In genomic region chr20:10438217-10438616, GRCh38 we compare ENCODE assay signal across 26 cellular contexts. TPM values are rescaled to one million over a fixed set of nuclear protein-coding genes. Genes with fewer than 3 reads are reported as not detected.
DNase-seq lines count a peak whose midpoint lies in the region; ATAC-seq and TF ChIP-seq lines count a peak whose summit lies in the region.
"Had no signal": no experiment of that assay in that cellular context is flagged by ENCODE, and none has a peak within 500 bp of the region (broad histone marks: within the 10 kb centered on the region; RNA-seq: fewer than 3 reads in every experiment).

No MANE protein-coding gene starts in this region.

- no peak overlapping the region for H3K9ac ChIP-seq in Loucy (ENCODE audit: low read depth, low read length, poor library complexity, severe bottlenecking)

- H3K36me3 ChIP-seq in Loucy (ENCODE audit: insufficient read depth, low read length) (no peaks in the 10 kb centered on the region), PC-9 (ENCODE audit: low read depth) (no peaks in the 10 kb centered on the region)

- H3K4me1 Mint-ChIP-seq in activated naive CD4-positive, alpha-beta T cell treated with anti-CD3 and anti-CD28 coated beads, Interleukin-2, amount 10 ng/mL, durations not matched to agents 7 days and 5 days, result peaks cover 47% of the 10 kb centered on the region
- peaks cover 27% of the 10 kb centered on the region for H3K4me1 Mint-ChIP-seq in activated CD4-positive, alpha-beta memory T cell treated with anti-CD3 and anti-CD28 coated beads for 36 hours (ENCODE audit: low read depth)

- H3K4me1 ChIP-seq in Loucy (ENCODE audit: insufficient read depth, low read length, poor library complexity, severe bottlenecking), result peaks cover 30% of the 10 kb centered on the region
- no peaks in the 10 kb centered on the region; the same call in 1 of the 2 replicates for H3K4me1 ChIP-seq in PC-9 (replicated peaks; ENCODE audit: insufficient read depth)

- H3K27me3 ChIP-seq in Loucy (ENCODE audit: insufficient read depth, low read length, poor library complexity, severe bottlenecking), result no peaks in the 10 kb centered on the region
- no peaks in the 10 kb centered on the region for H3K27me3 ChIP-seq in PC-9 (ENCODE audit: insufficient read depth, low read depth)
- H3K27me3 ChIP-seq: SJSA1 had no signal

- no peak for DNase-seq in activated naive CD4-positive, alpha-beta T cell treated with anti-CD3 and anti-CD28 coated beads, Interleukin-2, amount 10 ng/mL, durations not matched to agents 7 days and 5 days
- no peak for DNase-seq in activated naive CD4-positive, alpha-beta T cell treated with anti-CD3 and anti-CD28 coated beads, Interleukin-2, amount 50 U/mL, for 16 hours
- DNase-seq in activated CD4-positive, alpha-beta memory T cell treated with anti-CD3 and anti-CD28 coated beads for 36 hours, result no peak
- peak; percentile 4 to 21 for DNase-seq in erythroblast (lab: John Stamatoyannopoulos, UW)
- DNase-seq in PC-9, result no peak
- DNase-seq in NCI-H146 treated with DMSO at 0.1 percent for 48 hours (lab: John Stamatoyannopoulos, UW; ENCODE audit: unreplicated experiment), result no peak
- DNase-seq: C1 segment of cervical spinal cord; CD8-positive, alpha-beta memory T cell; DMS 273 treated with DMSO at 0.1 percent for 48 hours; DMS79; GF-D8; Karpas-422; NCI-H1092 treated with DMSO at 0.1 percent for 48 hours; NCI-H1436; NCI-H187 treated with DMSO at 0.1 percent for 48 hours; NCI-H2171 treated with DMSO at 0.1 percent for 48 hours; NCI-H345; NCI-H510A treated with DMSO at 0.1 percent for 48 hours; NCI-H748 treated with DMSO at 0.1 percent for 48 hours; Right ventricle myocardium superior; RPMI8226 had no signal

- H4K20me1 ChIP-seq in Loucy (ENCODE audit: insufficient read depth, low read length, poor library complexity, severe bottlenecking) (no peaks in the 10 kb centered on the region), PC-9 (ENCODE audit: insufficient read depth) (no peaks in the 10 kb centered on the region)

- H3K4me2 ChIP-seq in Loucy (ENCODE audit: low read depth, low read length, poor library complexity, severe bottlenecking) (peak overlapping the region; percentile 85), PC-9 (no peak overlapping the region)

- POLR2A ChIA-PET in activated CD4-positive, alpha-beta memory T cell treated with anti-CD3 and anti-CD28 coated beads for 36 hours (lab: Charles Lee), result no interaction called here
- POLR2A ChIA-PET in PC-9 (lab: Charles Lee; ENCODE audit: unreplicated experiment), result no interaction called here

- no peak for ATAC-seq in HG03135 (IDR thresholded peaks at IDR 0.05; ENCODE audit: unreplicated experiment)

- H3K79me2 ChIP-seq in Loucy (ENCODE audit: insufficient read depth, low read length) (peaks cover 49% of the 10 kb centered on the region), PC-9 (ENCODE audit: low read depth) (peaks cover 44% of the 10 kb centered on the region)

- no peak overlapping the region for H3K27ac ChIP-seq in PC-9
- H3K27ac ChIP-seq: HL-60, SJSA1 had no signal

- H3F3A ChIP-seq in Loucy (ENCODE audit: low read depth), result no peaks in the 10 kb centered on the region
- H3F3A ChIP-seq in PC-9 (ENCODE audit: insufficient read depth, low read depth), result peaks cover 5% of the 10 kb centered on the region; the same call in 1 of the 2 replicates

- H3K9me3 ChIP-seq in Loucy (ENCODE audit: insufficient read depth, low read depth, low read length), result no peaks in the 10 kb centered on the region
- H3K9me3 ChIP-seq in PC-9 (ENCODE audit: insufficient read depth, low read depth), result no peaks in the 10 kb centered on the region
- H3K9me3 ChIP-seq: SJSA1 had no signal

- intact Hi-C loops in activated CD4-positive, alpha-beta memory T cell treated with anti-CD3 and anti-CD28 coated beads for 36 hours (cut with micrococcal nuclease), result no loop called here
- intact Hi-C loops in PC-9 (cut with micrococcal nuclease; ENCODE audit: unreplicated experiment), result loop anchor here (10.0 kb wide), 3 partner anchors 223 to 1457 kb away; partner anchors contain the start of gene SNAP25

- H3K9me3 Mint-ChIP-seq in activated naive CD4-positive, alpha-beta T cell treated with anti-CD3 and anti-CD28 coated beads, Interleukin-2, amount 10 ng/mL, durations not matched to agents 7 days and 5 days, result no peaks in the 10 kb centered on the region
- H3K9me3 Mint-ChIP-seq in activated CD4-positive, alpha-beta memory T cell treated with anti-CD3 and anti-CD28 coated beads for 36 hours, result no peaks in the 10 kb centered on the region
- H3K9me3 Mint-ChIP-seq: CD8-positive, alpha-beta memory T cell; IgD-negative memory B cell had no signal

- H3K9me2 ChIP-seq in Loucy (replicated peaks; ENCODE audit: low read depth, low read length) (no peaks in the 10 kb centered on the region), PC-9 (ENCODE audit: insufficient read depth) (no peaks in the 10 kb centered on the region)

- H3K36me3 Mint-ChIP-seq in activated naive CD4-positive, alpha-beta T cell treated with anti-CD3 and anti-CD28 coated beads, Interleukin-2, amount 10 ng/mL, durations not matched to agents 7 days and 5 days, result peaks cover 11% of the 10 kb centered on the region
- peaks cover 6% of the 10 kb centered on the region for H3K36me3 Mint-ChIP-seq in activated CD4-positive, alpha-beta memory T cell treated with anti-CD3 and anti-CD28 coated beads for 36 hours
- H3K36me3 Mint-ChIP-seq: IgD-negative memory B cell had no signal

- H3K4me3 Mint-ChIP-seq in activated naive CD4-positive, alpha-beta T cell treated with anti-CD3 and anti-CD28 coated beads, Interleukin-2, amount 10 ng/mL, durations not matched to agents 7 days and 5 days, result no peak overlapping the region
- no peak overlapping the region for H3K4me3 Mint-ChIP-seq in activated CD4-positive, alpha-beta memory T cell treated with anti-CD3 and anti-CD28 coated beads for 36 hours

- H3K27me3 Mint-ChIP-seq in activated naive CD4-positive, alpha-beta T cell treated with anti-CD3 and anti-CD28 coated beads, Interleukin-2, amount 10 ng/mL, durations not matched to agents 7 days and 5 days, result peaks cover 3% of the 10 kb centered on the region
- H3K27me3 Mint-ChIP-seq in activated CD4-positive, alpha-beta memory T cell treated with anti-CD3 and anti-CD28 coated beads for 36 hours, result no peaks in the 10 kb centered on the region
- H3K27me3 Mint-ChIP-seq: IgD-negative memory B cell had no signal

- no peak for TF ChIP-seq CTCF in Loucy (conservative IDR thresholded peaks at IDR 0.05; ENCODE audit: low read length)
- no peak for TF ChIP-seq CTCF in PC-9 (conservative IDR thresholded peaks at IDR 0.05)

- CTCF ChIA-PET in activated naive CD4-positive, alpha-beta T cell treated with anti-CD3 and anti-CD28 coated beads, Interleukin-2, amount 10 ng/mL, durations not matched to agents 7 days and 5 days (lab: Charles Lee), result interaction anchor here (0.7 to 2.5 kb wide), 2 partner anchors 11 to 15 kb away, joined by 3 to 7 read pairs; no protein-coding TSS in a partner anchor
- CTCF ChIA-PET in activated CD4-positive, alpha-beta memory T cell treated with anti-CD3 and anti-CD28 coated beads for 36 hours (lab: Charles Lee), result interaction anchor here (0.6 kb wide), 1 partner anchor 8 kb away, joined by 3 read pairs; no protein-coding TSS in a partner anchor
- CTCF ChIA-PET in PC-9 (lab: Charles Lee), result interaction anchor here (0.6 kb wide), 1 partner anchor 203 kb away, joined by 4 read pairs; no protein-coding TSS in a partner anchor

- H2AFZ ChIP-seq in Loucy (ENCODE audit: low read length) (no peak overlapping the region), PC-9 (no peak overlapping the region)

- BruUV-seq in PC-9 (replicated peaks; lab: Mats Ljungman, UMichigan), result no TSS peak

- H3K27ac Mint-ChIP-seq in activated naive CD4-positive, alpha-beta T cell treated with anti-CD3 and anti-CD28 coated beads, Interleukin-2, amount 10 ng/mL, durations not matched to agents 7 days and 5 days, result peak overlapping the region; percentile 30
- peak overlapping the region; percentile 71 for H3K27ac Mint-ChIP-seq in activated CD4-positive, alpha-beta memory T cell treated with anti-CD3 and anti-CD28 coated beads for 36 hours

- no peak overlapping the region for H3K4me3 ChIP-seq in Loucy (ENCODE audit: low read length, poor library complexity, severe bottlenecking)
- no peak overlapping the region for H3K4me3 ChIP-seq in PC-9
- H3K4me3 ChIP-seq: SJSA1 had no signal

- TF ChIP-seq POLR2A in erythroblast (IDR thresholded peaks at IDR 0.05; ENCODE audit: low read length), result no peak

RNA-seq across cellular contexts. Expression of gene SLX4IP, which starts 3.1 kb away (rescaled TPM):
- 1 to 10 TPM; 5.5 to 6.3 TPM for total RNA-seq in activated CD4-positive, alpha-beta memory T cell treated with anti-CD3 and anti-CD28 coated beads for 36 hours
- 8.2 and 13.4 TPM in 2 replicates for total RNA-seq in PC-9 (2021)

RNA-seq across cellular contexts. Expression of gene MKKS, which starts 4.2 kb away (rescaled TPM):
- total RNA-seq in activated CD4-positive, alpha-beta memory T cell treated with anti-CD3 and anti-CD28 coated beads for 36 hours, result 1 to 10 TPM; 7.1 to 7.5 TPM
- total RNA-seq in PC-9 (2021), result 10.2 and 15.2 TPM in 2 replicates

Comparison
In these comparisons a context has a peak if more than half of its experiments do, and no peak if none do; other contexts are left out.
1. DNase-seq: peak in erythroblast (2 of 2); none in activated naive CD4-positive, alpha-beta T cell treated with anti-CD3 and anti-CD28 coated beads, Interleukin-2, amount 10 ng/mL, durations not matched to agents 7 days and 5 days (single experiment), activated naive CD4-positive, alpha-beta T cell treated with anti-CD3 and anti-CD28 coated beads, Interleukin-2, amount 50 U/mL, for 16 hours (single experiment), activated CD4-positive, alpha-beta memory T cell treated with anti-CD3 and anti-CD28 coated beads for 36 hours (single experiment), PC-9 (0 of 2) and NCI-H146 treated with DMSO at 0.1 percent for 48 hours (single experiment).